14 cellular contexts compared by ENCODE assay signal in genomic region chr20:33788351-33789049, GRCh38. TPM values are rescaled to one million over a fixed set of nuclear protein-coding genes. Genes with fewer than 3 reads are reported as not detected.
DNase-seq lines count a peak whose midpoint lies in the region; ATAC-seq and TF ChIP-seq lines count a peak whose summit lies in the region.
"Had no signal": no experiment of that assay in that cellular context is flagged by ENCODE, and none has a peak within 500 bp of the region (broad histone marks: within the 10 kb centered on the region; RNA-seq: fewer than 3 reads in every experiment).

No MANE protein-coding gene starts in this region.

- H3K36me3 ChIP-seq in IMR-90 (ENCODE audit: control insufficient read depth, insufficient read depth, low read length) (peaks cover 1% of the 10 kb centered on the region; the same call in 1 of the 2 replicates), esophagus squamous epithelium (peaks cover 0 to 10% (median 6%) of the 10 kb centered on the region in 3 donors), prostate gland (no peaks in the 10 kb centered on the region)
- H3K36me3 ChIP-seq: BE2C had no signal

- no TSS peak for BruUV-seq in IMR-90 (replicated peaks; lab: Mats Ljungman, UMichigan)

- no peak overlapping the region for H2BK120ac ChIP-seq in IMR-90 (ENCODE audit: low read depth, low read length)

- no peaks in the 10 kb centered on the region for H3K9me3 ChIP-seq in IMR-90 (ENCODE audit: control insufficient read depth, insufficient read depth, low read length)
- no peaks in the 10 kb centered on the region for H3K9me3 ChIP-seq in esophagus squamous epithelium
- H3K9me3 ChIP-seq in prostate gland: no peaks in the 10 kb centered on the region
- H3K9me3 ChIP-seq: BE2C had no signal

- no peak overlapping the region for H3K14ac ChIP-seq in IMR-90 (replicated peaks; ENCODE audit: low read depth, low read length)

- H2AFZ ChIP-seq in IMR-90 (replicated peaks; ENCODE audit: low read length, poor library complexity): no peak overlapping the region

- POLR2A ChIA-PET in IMR-90 (lab: Charles Lee; ENCODE audit: unreplicated experiment): no interaction called here

- 95% methylated on average over 4 of the region's 12 CpGs; no CpG with 5 or more reads in 1 of the 2 experiments for WGBS in IMR-90 (ENCODE audit: extremely low coverage in 2 of 2, insufficient read length in 1 of 2), 2 experiments
- 90 to 92% methylated on average over 6 to 11 of the region's 12 CpGs for WGBS in esophagus squamous epithelium, 2 donors
- WGBS in prostate gland: 91% methylated on average over 12 of the region's 12 CpGs

- H4K91ac ChIP-seq in IMR-90 (ENCODE audit: insufficient read depth, low read depth, low read length): no peak overlapping the region

- H3K9ac ChIP-seq in IMR-90 (ENCODE audit: low read depth, low read length): no peak overlapping the region

- dilution Hi-C loops in IMR-90 (cut with HindIII; ENCODE audit: low sequenced_read_pairs, unreplicated experiment): no loop called here

- no peak overlapping the region for H3K18ac ChIP-seq in IMR-90 (ENCODE audit: low read depth, low read length)

- H2AK9ac ChIP-seq in IMR-90 (replicated peaks; ENCODE audit: low read depth, low read length, poor library complexity): no peak overlapping the region

- H3K9me1 ChIP-seq in IMR-90 (ENCODE audit: insufficient read depth, low read length): no peaks in the 10 kb centered on the region

- no peak overlapping the region for H4K8ac ChIP-seq in IMR-90 (ENCODE audit: low read depth in 2 of 2, low read length in 2 of 2)

- intact Hi-C loops in IMR-90 (cut with micrococcal nuclease) (no loop called here), esophagus squamous epithelium (cut with DNase I) (no loop called here), prostate gland (cut with DNase I) (no loop called here)

- in situ Hi-C loops in IMR-90 (cut with MboI; ENCODE audit: low sequenced_read_pairs): no loop called here

- no peak overlapping the region for H3K4ac ChIP-seq in IMR-90 (ENCODE audit: low read depth, low read length)

- DNase-seq in IMR-90 (no peak), esophagus squamous epithelium (lab: John Stamatoyannopoulos, UW) (no peak), prostate gland (ENCODE audit: low spot score) (no peak)
- DNase-seq in activated effector memory CD4-positive, alpha-beta T cell treated with Interleukin-2 at 50 U/mL for 16 hours: no peak
- DNase-seq: BE2C; DMS 273 treated with DMSO at 0.1 percent for 48 hours; MM.1S; naive thymus-derived CD4-positive, alpha-beta T cell; NCI-H2029 treated with DMSO at 0.1 percent for 48 hours; NCI-H526 had no signal

- H3K27me3 ChIP-seq in IMR-90 (ENCODE audit: control insufficient read depth, insufficient read depth, low read length) (no peaks in the 10 kb centered on the region), esophagus squamous epithelium (no peaks in the 10 kb centered on the region), prostate gland (replicated peaks; ENCODE audit: insufficient read depth) (no peaks in the 10 kb centered on the region)
- H3K27me3 ChIP-seq: BE2C had no signal

- H2AK5ac ChIP-seq in IMR-90 (ENCODE audit: low read depth, low read length): peak overlapping the region; percentile 64; the same call in 1 of the 2 replicates

- H3K79me1 ChIP-seq in IMR-90 (ENCODE audit: low read depth in 1 of 2, low read length in 2 of 2): no peaks in the 10 kb centered on the region; a peak in 1 of 4 replicates

- H3K27ac ChIP-seq in C4-2B: peak overlapping the region; percentile 86
- H3K27ac ChIP-seq in IMR-90 (ENCODE audit: insufficient read depth, low read length): no peak overlapping the region
- H3K27ac ChIP-seq in esophagus squamous epithelium: peak overlapping the region; percentile 44 to 92 (median 84)
- peak overlapping the region; percentile 50 to 65 for H3K27ac ChIP-seq in prostate gland

- TF ChIP-seq CTCF in C4-2B (conservative IDR thresholded peaks at IDR 0.05): no peak
- TF ChIP-seq CTCF in IMR-90 (conservative IDR thresholded peaks at IDR 0.05; ENCODE audit: low read depth, low read length): no peak
- no peak for TF ChIP-seq CTCF in esophagus squamous epithelium (IDR thresholded peaks at IDR 0.05)
- no peak for TF ChIP-seq CTCF in prostate gland (IDR thresholded peaks at IDR 0.05)

- peaks cover 14% of the 10 kb centered on the region; the same call in 1 of the 2 replicates for H4K20me1 ChIP-seq in IMR-90 (ENCODE audit: insufficient read depth, low read length)

- H3K56ac ChIP-seq in IMR-90 (ENCODE audit: extremely low read depth, insufficient read depth, low read length): no peak overlapping the region

- H2BK5ac ChIP-seq in IMR-90 (ENCODE audit: low read depth, low read length, poor library complexity, severe bottlenecking): no peak overlapping the region

- H3K23ac ChIP-seq in IMR-90 (ENCODE audit: low read depth, low read length): no peak overlapping the region

- no peak overlapping the region for H2BK15ac ChIP-seq in IMR-90 (ENCODE audit: low read depth, low read length)

- no peak overlapping the region for H3K4me2 ChIP-seq in IMR-90 (ENCODE audit: low read depth, low read length)

- CTCF ChIA-PET in IMR-90 (lab: Yijun Ruan, JAX): no interaction called here

- no peak for TF ChIP-seq POLR2A in IMR-90 (IDR thresholded peaks at IDR 0.05; ENCODE audit: low read depth, low read length)
- no peak for TF ChIP-seq POLR2A in esophagus squamous epithelium (IDR thresholded peaks at IDR 0.05)
- TF ChIP-seq POLR2A in prostate gland (IDR thresholded peaks at IDR 0.05): no peak

- no peak overlapping the region; the same call in 1 of the 2 replicates for H4K5ac ChIP-seq in IMR-90 (ENCODE audit: low read depth, low read length)

- ATAC-seq in IMR-90 (ENCODE audit: low read depth): no peak
- no peak for ATAC-seq in GM21825 (IDR thresholded peaks at IDR 0.05; ENCODE audit: unreplicated experiment)
- no peak for ATAC-seq in HG02870 (IDR thresholded peaks at IDR 0.05; ENCODE audit: unreplicated experiment)
- no peak for ATAC-seq in GM19452 (IDR thresholded peaks at IDR 0.05; ENCODE audit: unreplicated experiment)
- ATAC-seq: naive thymus-derived CD4-positive, alpha-beta T cell had no signal

- H3K4me3 ChIP-seq in IMR-90 (ENCODE audit: insufficient read depth, low read depth, low read length): no peak overlapping the region
- no peak overlapping the region for H3K4me3 ChIP-seq in esophagus squamous epithelium
- H3K4me3 ChIP-seq in prostate gland: no peak overlapping the region

- no peak for TF ChIP-seq RAD21 in IMR-90 (IDR thresholded peaks at IDR 0.05; ENCODE audit: low read length)

- no peak overlapping the region for H2BK20ac ChIP-seq in IMR-90 (ENCODE audit: low read depth, low read length)

- H3K4me1 ChIP-seq in IMR-90 (ENCODE audit: control insufficient read depth, insufficient read depth, low read length): peaks cover 10% of the 10 kb centered on the region
- H3K4me1 ChIP-seq in esophagus squamous epithelium: peaks cover 16 to 79% (median 24%) of the 10 kb centered on the region in 3 donors
- peaks cover 5% of the 10 kb centered on the region for H3K4me1 ChIP-seq in prostate gland (replicated peaks)

TF ChIP-seq in IMR-90, 13 proteins besides CTCF, POLR2A, EP300 and RAD21:
- no peak for TF ChIP-seq MXI1 (IDR thresholded peaks at IDR 0.05; ENCODE audit: borderline replicate concordance, low read depth, low read length)
- no peak for TF ChIP-seq RCOR1 (IDR thresholded peaks at IDR 0.05; ENCODE audit: insufficient replicate concordance, low read length)

RNA-seq across cellular contexts. Expression of gene CHMP4B, which starts 22.6 kb away (rescaled TPM):
- 30.3 and 40.5 TPM in 2 replicates for total RNA-seq in IMR-90 (2012; rRNA removed)
- polyA plus RNA-seq in IMR-90 (2012; rRNA removed): 84.7 and 94.8 TPM in 2 replicates
- 61.9 and 77.0 TPM in 2 replicates for polyA plus RNA-seq in IMR-90 (2012; cell fraction: cytosol; rRNA removed)
- polyA plus RNA-seq in IMR-90 (2012; cell fraction: nucleus; rRNA removed; ENCODE audit: low replicate concordance): 11.4 and 40.7 TPM in 2 replicates
- 100 to 1,000 TPM in 2 of 4 donors, 10 to 100 TPM in 2; 77.2 to 147 (median 107) TPM for total RNA-seq in esophagus squamous epithelium
- 10 to 100 TPM; 75.7 to 85.8 TPM for total RNA-seq in prostate gland

RNA-seq across cellular contexts. Expression of gene ZNF341, which starts 56.7 kb away (rescaled TPM):
- total RNA-seq in IMR-90 (2012; rRNA removed) (1.1 TPM in 2 replicates), esophagus squamous epithelium (1 to 10 TPM; 1.7 to 4.0 (median 3.2) TPM), prostate gland (1 to 10 TPM; 2.8 to 7.0 TPM)
- 3.4 TPM in 2 replicates for polyA plus RNA-seq in IMR-90 (2012; rRNA removed)
- 2.0 and 2.9 TPM in 2 replicates for polyA plus RNA-seq in IMR-90 (2012; cell fraction: cytosol; rRNA removed)
- polyA plus RNA-seq in IMR-90 (2012; cell fraction: nucleus; rRNA removed; ENCODE audit: low replicate concordance): 7.7 and 17.8 TPM in 2 replicates
